Comparison of ENCODE assay signal across 28 cellular contexts in genomic region chr6:124753001-124753400, GRCh38.
"Had no signal": no experiment of that assay in that cellular context is flagged by ENCODE, and none has a peak within 500 bp of the region (broad histone marks: within the 10 kb centered on the region; RNA-seq: fewer than 3 reads in every experiment).

No MANE protein-coding gene starts in this region.

- H3K27ac Mint-ChIP-seq: stimulated activated effector memory CD8-positive, alpha-beta T cell treated with anti-CD3 and anti-CD28 coated beads, Interleukin-12 subunit alpha, Interleukin-12 subunit beta, amount 100 ng/mL, for 72 hours; stimulated activated memory B cell treated with anti-CD40 and anti-IgM and Interleukin-4, amounts not matched to agents 10 μg/mL and 1 μg/mL and 100 μg/mL, for 72 hours; stimulated activated naive B cell treated with anti-CD40 and anti-IgM and Interleukin-4, amounts not matched to agents 10 μg/mL and 1 μg/mL and 100 μg/mL, for 72 hours; stimulated activated naive CD8-positive, alpha-beta T cell treated with anti-CD3 and anti-CD28 coated beads, Interleukin-15, amount 100 ng/mL, for 72 hours; stimulated activated naive CD8-positive, alpha-beta T cell treated with anti-CD3 and anti-CD28 coated beads, Interleukin-15, Interleukin-2, amounts not matched to agents 100 ng/mL and 50 ng/mL, for 24 hours; type B pancreatic cell had no signal

- H3K27me3 Mint-ChIP-seq: stimulated activated memory B cell treated with anti-CD40 and anti-IgM and Interleukin-4, amounts not matched to agents 10 μg/mL and 1 μg/mL and 100 μg/mL, for 72 hours; stimulated activated naive B cell treated with anti-CD40 and anti-IgM and Interleukin-4, amounts not matched to agents 10 μg/mL and 1 μg/mL and 100 μg/mL, for 72 hours; stimulated activated naive CD8-positive, alpha-beta T cell treated with anti-CD3 and anti-CD28 coated beads, Interleukin-15, amount 100 ng/mL, for 72 hours; stimulated activated naive CD8-positive, alpha-beta T cell treated with anti-CD3 and anti-CD28 coated beads, Interleukin-15, Interleukin-2, amounts not matched to agents 100 ng/mL and 50 ng/mL, for 24 hours; type B pancreatic cell had no signal

- H3K36me3 ChIP-seq: stomach, suprapubic skin, thoracic aorta, thyroid gland, tibial artery, tibial nerve, transverse colon, upper lobe of left lung, upper lobe of right lung, uterus, vagina had no signal

- H3K27ac ChIP-seq: stomach, suprapubic skin, testis, thoracic aorta, thyroid gland, tibial artery, tibial nerve, transverse colon, upper lobe of left lung, upper lobe of right lung, uterus, vagina had no signal

- DNase-seq: stimulated activated CD4-positive, alpha-beta T cell treated with anti-CD3 and anti-CD28 coated beads, Interleukin-2, amount 100 ng/mL, for 48 hours; stimulated activated CD4-positive, alpha-beta T cell treated with anti-CD3 and anti-CD28 coated beads, Interleukin-4, amount 100 ng/mL, for 1 hour; stimulated activated CD4-positive, alpha-beta T cell treated with anti-CD3 and anti-CD28 coated beads, Interleukin-4, amount 100 ng/mL, for 24 hours; stimulated activated CD4-positive, alpha-beta T cell treated with anti-CD3 and anti-CD28 coated beads, Interleukin-4, amount 100 ng/mL, for 4 hours; stimulated activated CD8-positive, alpha-beta memory T cell treated with anti-CD3 and anti-CD28 coated beads, Interleukin-4, amount 100 ng/mL, for 48 hours; stimulated activated naive B cell treated with anti-CD40 and anti-IgM and Interleukin-4, amounts not matched to agents 10 μg/mL and 1 μg/mL and 100 μg/mL, for 72 hours; stimulated activated naive CD4-positive, alpha-beta T cell; stimulated activated naive CD4-positive, alpha-beta T cell treated with Interleukin-2 at 50 U/mL for 16 hours; stimulated activated naive CD8-positive, alpha-beta T cell treated with anti-CD3 and anti-CD28 coated beads, Interleukin-15, amount 100 ng/mL, for 72 hours; stimulated activated naive CD8-positive, alpha-beta T cell treated with anti-CD3 and anti-CD28 coated beads, Interleukin-15, Interleukin-2, amounts not matched to agents 100 U/mL and 50 U/mL, for 24 hours; stomach; substantia nigra; testis; thyroid gland; tibial artery; transverse colon; trophoblast cell; upper lobe of left lung; upper lobe of right lung; uterus had no signal

- H3K27me3 ChIP-seq: stomach, suprapubic skin, testis, thyroid gland, tibial artery, tibial nerve, transverse colon, upper lobe of left lung, upper lobe of right lung, uterus, vagina had no signal

- H3K4me1 Mint-ChIP-seq: stimulated activated effector memory CD8-positive, alpha-beta T cell treated with anti-CD3 and anti-CD28 coated beads, Interleukin-12 subunit alpha, Interleukin-12 subunit beta, amount 100 ng/mL, for 72 hours; stimulated activated memory B cell treated with anti-CD40 and anti-IgM and Interleukin-4, amounts not matched to agents 10 μg/mL and 1 μg/mL and 100 μg/mL, for 72 hours; stimulated activated naive B cell treated with anti-CD40 and anti-IgM and Interleukin-4, amounts not matched to agents 10 μg/mL and 1 μg/mL and 100 μg/mL, for 72 hours; stimulated activated naive CD8-positive, alpha-beta T cell treated with anti-CD3 and anti-CD28 coated beads, Interleukin-15, amount 100 ng/mL, for 72 hours had no signal

- H3K36me3 Mint-ChIP-seq: stimulated activated effector memory CD8-positive, alpha-beta T cell treated with anti-CD3 and anti-CD28 coated beads, Interleukin-12 subunit alpha, Interleukin-12 subunit beta, amount 100 ng/mL, for 72 hours; stimulated activated memory B cell treated with anti-CD40 and anti-IgM and Interleukin-4, amounts not matched to agents 10 μg/mL and 1 μg/mL and 100 μg/mL, for 72 hours; stimulated activated naive B cell treated with anti-CD40 and anti-IgM and Interleukin-4, amounts not matched to agents 10 μg/mL and 1 μg/mL and 100 μg/mL, for 72 hours; type B pancreatic cell had no signal

- H3K4me3 Mint-ChIP-seq: stimulated activated effector memory CD8-positive, alpha-beta T cell treated with anti-CD3 and anti-CD28 coated beads, Interleukin-12 subunit alpha, Interleukin-12 subunit beta, amount 100 ng/mL, for 72 hours; stimulated activated memory B cell treated with anti-CD40 and anti-IgM and Interleukin-4, amounts not matched to agents 10 μg/mL and 1 μg/mL and 100 μg/mL, for 72 hours; stimulated activated naive B cell treated with anti-CD40 and anti-IgM and Interleukin-4, amounts not matched to agents 10 μg/mL and 1 μg/mL and 100 μg/mL, for 72 hours; stimulated activated naive CD8-positive, alpha-beta T cell treated with anti-CD3 and anti-CD28 coated beads, Interleukin-15, amount 100 ng/mL, for 72 hours; stimulated activated naive CD8-positive, alpha-beta T cell treated with anti-CD3 and anti-CD28 coated beads, Interleukin-15, Interleukin-2, amounts not matched to agents 100 ng/mL and 50 ng/mL, for 24 hours; type B pancreatic cell had no signal

- H3K4me3 ChIP-seq: stomach, suprapubic skin, testis, thoracic aorta, thyroid gland, tibial artery, tibial nerve, transverse colon, upper lobe of left lung, upper lobe of right lung, uterus, vagina had no signal

- H3K9me3 ChIP-seq: stomach, suprapubic skin, testis, thoracic aorta, thyroid gland, tibial artery, tibial nerve, transverse colon, upper lobe of left lung, upper lobe of right lung, uterus, vagina had no signal

- H3K4me1 ChIP-seq: stomach, suprapubic skin, testis, thyroid gland, tibial artery, tibial nerve, transverse colon, upper lobe of left lung, upper lobe of right lung, uterus, vagina had no signal
